ENCODE assay signal across 27 cellular contexts in genomic region chr9:2199999-2200796, GRCh38.
DNase-seq lines count a peak whose midpoint lies in the region; ATAC-seq and TF ChIP-seq lines count a peak whose summit lies in the region.
"Had no signal": no experiment of that assay in that cellular context is flagged by ENCODE, and none has a peak within 500 bp of the region (broad histone marks: within the 10 kb centered on the region; RNA-seq: fewer than 3 reads in every experiment).

No MANE protein-coding gene starts in this region.

- H3K27me3 ChIP-seq in iPS-20b (ENCODE audit: insufficient read depth, low read length): no peaks in the 10 kb centered on the region

- no peaks in the 10 kb centered on the region for H3K9me2 ChIP-seq in OCI-LY7 (ENCODE audit: insufficient read depth, low read length)

- H3K9me3 ChIP-seq in OCI-LY7 (ENCODE audit: low read length): no peaks in the 10 kb centered on the region
- peaks cover 22% of the 10 kb centered on the region for H3K9me3 ChIP-seq in iPS-20b (ENCODE audit: insufficient read depth, low read depth, low read length)

- H3K4me2 ChIP-seq in OCI-LY7 (ENCODE audit: low read length): no peak overlapping the region

- H3K4me3 ChIP-seq in GM12864 (ENCODE audit: low read depth, low read length) (no peak overlapping the region), HFF-Myc (replicated peaks; ENCODE audit: low read depth, low read length) (no peak overlapping the region), OCI-LY7 (ENCODE audit: low read depth, low read length, poor library complexity, severe bottlenecking) (no peak overlapping the region), iPS-20b (ENCODE audit: low read length) (0 out of 2 replicates have a peak overlapping the region, but pooled peaks have one; percentile 6), lower leg skin (ENCODE audit: low read depth, poor library complexity, severe bottlenecking) (no peak overlapping the region)
- H3K4me3 ChIP-seq: coronary artery, GM23248, SK-N-MC had no signal

- no peaks in the 10 kb centered on the region for H3K36me3 ChIP-seq in OCI-LY7 (ENCODE audit: insufficient read depth, low read length)
- no peaks in the 10 kb centered on the region for H3K36me3 ChIP-seq in iPS-20b (ENCODE audit: insufficient read depth, low read depth, low read length)

- ATAC-seq in GM18907 (IDR thresholded peaks at IDR 0.05; ENCODE audit: unreplicated experiment): no peak
- ATAC-seq: left cardiac atrium; natural killer cell; stimulated activated naive CD8-positive, alpha-beta T cell treated with anti-CD3 and anti-CD28 coated beads, Interleukin-15, Interleukin-2, amounts not matched to agents 100 U/mL and 50 U/mL, for 24 hours had no signal

- intact Hi-C loops in OCI-LY7 (cut with micrococcal nuclease; ENCODE audit: unreplicated experiment) (no loop called here), lower leg skin (cut with DNase I; ENCODE audit: low total_unique reads) (no loop called here)

- no TSS peak for BruUV-seq in OCI-LY7 (replicated peaks; lab: Mats Ljungman, UMichigan)

- TF ChIP-seq CTCF in GM12864 (IDR thresholded peaks at IDR 0.05; ENCODE audit: low read depth, low read length, missing control alignments): peak; percentile 17
- TF ChIP-seq CTCF in HFF-Myc (IDR thresholded peaks at IDR 0.05; ENCODE audit: low read depth, low read length, missing control alignments): peak; percentile 16
- peak; percentile 48 for TF ChIP-seq CTCF in OCI-LY7 (conservative IDR thresholded peaks at IDR 0.05; ENCODE audit: low read length)
- TF ChIP-seq CTCF in lower leg skin (IDR thresholded peaks at IDR 0.05): no peak

- H3K27ac ChIP-seq in OCI-LY7 (ENCODE audit: low read depth, low read length, poor library complexity, severe bottlenecking) (no peak overlapping the region), iPS-20b (ENCODE audit: low read length) (peak overlapping the region; percentile 8)
- H3K27ac ChIP-seq: coronary artery, GM23248, SK-N-MC had no signal

- H2AFZ ChIP-seq in OCI-LY7 (ENCODE audit: low read length): no peak overlapping the region
- H2AFZ ChIP-seq: GM23248 had no signal

- H3K79me2 ChIP-seq in OCI-LY7 (ENCODE audit: insufficient read depth, low read depth, low read length): no peaks in the 10 kb centered on the region

- 84 to 96% methylated on average over 7 of the region's 7 CpGs for WGBS in lower leg skin, 2 donors

- H3K4me1 ChIP-seq in OCI-LY7 (ENCODE audit: insufficient read depth, low read length, poor library complexity, severe bottlenecking): no peaks in the 10 kb centered on the region
- peaks cover 9% of the 10 kb centered on the region; the same call in 1 of the 2 replicates for H3K4me1 ChIP-seq in iPS-20b (ENCODE audit: insufficient read depth, low read length)

- POLR2A ChIA-PET in OCI-LY7 (lab: Charles Lee): interaction anchor here (0.5 kb wide), 1 partner anchor 23 kb away, joined by 4 read pairs; no protein-coding TSS in a partner anchor

- DNase-seq in GM12864 (ENCODE audit: low read depth) (no peak), HFF-Myc (ENCODE audit: extremely low read depth, low read depth) (no peak), OCI-LY7 (ENCODE audit: low spot score) (no peak), lower leg skin (ENCODE audit: low spot score in 2 of 2) (no peak), NCI-H1436 treated with DMSO at 0.1 percent for 48 hours (lab: John Stamatoyannopoulos, UW) (no peak)
- DNase-seq in activated CD4-positive, alpha-beta T cell treated with anti-CD3 and anti-CD28 coated beads for 4 hours: no peak
- DNase-seq: activated CD4-positive, alpha-beta T cell treated with anti-CD3 and anti-CD28 coated beads, Interleukin-2, amount 10 ng/mL, durations not matched to agents 24 days and 14 days; activated effector memory CD4-positive, alpha-beta T cell treated with Interleukin-2 at 50 U/mL for 16 hours; CD4-positive, alpha-beta memory T cell; DMS153; GDM1; GM23248; left cardiac atrium; natural killer cell; NCI-H1092; NCI-H2029 treated with DMSO at 0.1 percent for 48 hours; NCI-H446 treated with DMSO at 0.1 percent for 48 hours; NK-92 treated with Interleukin-12 subunit alpha and Interleukin-12 subunit beta, amount 100 ng/mL, for 24 hours; retina; RPMI8226; stimulated activated CD4-positive, alpha-beta T cell treated with anti-CD3 and anti-CD28 coated beads, Interleukin-4, amount 100 ng/mL, for 24 hours; stimulated activated naive CD8-positive, alpha-beta T cell treated with anti-CD3 and anti-CD28 coated beads, Interleukin-15, Interleukin-2, amounts not matched to agents 100 U/mL and 50 U/mL, for 24 hours; T-helper 2 cell had no signal

- no peaks in the 10 kb centered on the region for H4K20me1 ChIP-seq in OCI-LY7 (ENCODE audit: insufficient read depth, low read length)

- no peak overlapping the region for H3K9ac ChIP-seq in iPS-20b (ENCODE audit: low read depth, low read length)
- H3K9ac ChIP-seq: GM23248 had no signal

- CTCF ChIA-PET in OCI-LY7 (lab: Charles Lee; ENCODE audit: unreplicated experiment): no interaction called here

- no peak for TF ChIP-seq POLR2A in lower leg skin (IDR thresholded peaks at IDR 0.05)

Comparison
In these comparisons a context has a peak if more than half of its experiments do, and no peak if none do; other contexts are left out.
1. CTCF ChIP-seq: peak in GM12864 (single experiment), HFF-Myc (single experiment) and OCI-LY7 (single experiment); none in lower leg skin (0 of 3).